ENCODE assay signal across 13 cellular contexts in genomic region chr13:27352698-27353097, GRCh38.
DNase-seq lines count a peak whose midpoint lies in the region; ATAC-seq and TF ChIP-seq lines count a peak whose summit lies in the region.
"Had no signal": no experiment of that assay in that cellular context is flagged by ENCODE, and none has a peak within 500 bp of the region (broad histone marks: within the 10 kb centered on the region; RNA-seq: fewer than 3 reads in every experiment).

No MANE protein-coding gene starts in this region.

- H3K4me3 Mint-ChIP-seq in HFFc6 (peak overlapping the region; percentile 76; the same call in 1 of the 2 replicates), neural crest cell (no peak overlapping the region), MCF 10A (ENCODE audit: unreplicated experiment) (no peak overlapping the region)
- H3K4me3 Mint-ChIP-seq in activated CD8-positive, alpha-beta T cell treated with anti-CD3 and anti-CD28 coated beads for 36 hours = no peak overlapping the region
- H3K4me3 Mint-ChIP-seq: activated CD4-positive, alpha-beta T cell treated with anti-CD3 and anti-CD28 coated beads, Interleukin-2, amount 10 ng/mL, durations not matched to agents 24 days and 14 days; activated naive CD4-positive, alpha-beta T cell treated with anti-CD3 and anti-CD28 coated beads, Interleukin-2, amount 10 ng/mL, durations not matched to agents 7 days and 5 days had no signal

- H3K27me3 Mint-ChIP-seq in HFFc6 (ENCODE audit: insufficient read depth) (peaks cover 16% of the 10 kb centered on the region), neural crest cell (ENCODE audit: low read depth) (peaks cover 20% of the 10 kb centered on the region), MCF 10A (ENCODE audit: insufficient read depth, unreplicated experiment) (peaks cover 11% of the 10 kb centered on the region)
- H3K27me3 Mint-ChIP-seq in activated CD8-positive, alpha-beta T cell treated with anti-CD3 and anti-CD28 coated beads for 36 hours = no peaks in the 10 kb centered on the region

- DNase-seq in DMS53 treated with DMSO at 0.1 percent for 48 hours (lab: John Stamatoyannopoulos, UW; ENCODE audit: unreplicated experiment) (peak; percentile 61), HFFc6 (no peak), neural crest cell (ENCODE audit: low read depth, low spot score) (no peak), NCI-H69 (lab: John Stamatoyannopoulos, UW) (no peak), NCI-H524 (lab: John Stamatoyannopoulos, UW) (no peak), MCF 10A (ENCODE audit: unreplicated experiment) (no peak)
- no peak for DNase-seq in activated CD8-positive, alpha-beta T cell treated with anti-CD3 and anti-CD28 coated beads for 36 hours
- DNase-seq: activated naive CD4-positive, alpha-beta T cell treated with anti-CD3 and anti-CD28 coated beads, Interleukin-2, amount 10 ng/mL, durations not matched to agents 7 days and 5 days; immature natural killer cell; NCI-H1092 treated with DMSO at 0.1 percent for 48 hours; NCI-H748 treated with DMSO at 0.1 percent for 48 hours had no signal

- CTCF ChIA-PET in activated CD8-positive, alpha-beta T cell treated with anti-CD3 and anti-CD28 coated beads for 36 hours (lab: Charles Lee) = interaction anchor here (0.9 to 4.4 kb wide), 7 partner anchors 9 to 478 kb away, joined by 3 to 24 read pairs (median 5); no protein-coding TSS in a partner anchor
- CTCF ChIA-PET in MCF 10A (lab: Yijun Ruan, JAX) = interaction anchor here (0.5 to 3.1 kb wide), 4 partner anchors 9 to 1329 kb away, joined by 3 to 19 read pairs (median 10); no protein-coding TSS in a partner anchor

- H3K4me1 Mint-ChIP-seq in HFFc6 (ENCODE audit: low read depth) = peaks cover 45% of the 10 kb centered on the region
- peaks cover 10% of the 10 kb centered on the region for H3K4me1 Mint-ChIP-seq in activated CD8-positive, alpha-beta T cell treated with anti-CD3 and anti-CD28 coated beads for 36 hours (ENCODE audit: low read depth)
- peaks cover 17% of the 10 kb centered on the region for H3K4me1 Mint-ChIP-seq in neural crest cell
- H3K4me1 Mint-ChIP-seq in MCF 10A (ENCODE audit: insufficient read depth, unreplicated experiment) = no peaks in the 10 kb centered on the region
- H3K4me1 Mint-ChIP-seq: immature natural killer cell had no signal

- no TSS peak for BruUV-seq in MCF 10A (replicated peaks; lab: Mats Ljungman, UMichigan)

- H3K9me3 Mint-ChIP-seq in HFFc6 = peaks cover 14% of the 10 kb centered on the region
- H3K9me3 Mint-ChIP-seq in activated CD8-positive, alpha-beta T cell treated with anti-CD3 and anti-CD28 coated beads for 36 hours = no peaks in the 10 kb centered on the region
- H3K9me3 Mint-ChIP-seq in neural crest cell = peaks cover 4% of the 10 kb centered on the region
- H3K9me3 Mint-ChIP-seq in MCF 10A (ENCODE audit: unreplicated experiment) = peaks cover 7% of the 10 kb centered on the region
- H3K9me3 Mint-ChIP-seq: immature natural killer cell had no signal

- H3K27ac Mint-ChIP-seq in HFFc6 = no peak overlapping the region
- no peak overlapping the region for H3K27ac Mint-ChIP-seq in activated CD8-positive, alpha-beta T cell treated with anti-CD3 and anti-CD28 coated beads for 36 hours
- H3K27ac Mint-ChIP-seq in neural crest cell (ENCODE audit: unreplicated experiment) = peak overlapping the region; percentile 4
- H3K27ac Mint-ChIP-seq in MCF 10A (ENCODE audit: low read depth, unreplicated experiment) = no peak overlapping the region
- H3K27ac Mint-ChIP-seq: activated CD4-positive, alpha-beta T cell treated with anti-CD3 and anti-CD28 coated beads, Interleukin-2, amount 10 ng/mL, durations not matched to agents 24 days and 14 days; activated naive CD4-positive, alpha-beta T cell treated with anti-CD3 and anti-CD28 coated beads, Interleukin-2, amount 10 ng/mL, durations not matched to agents 7 days and 5 days; immature natural killer cell had no signal

- intact Hi-C loops in activated CD8-positive, alpha-beta T cell treated with anti-CD3 and anti-CD28 coated beads for 36 hours (cut with micrococcal nuclease) = no loop called here
- intact Hi-C loops in MCF 10A (cut with micrococcal nuclease) = loop anchor here (10.0 kb wide), 1 partner anchor 148 kb away; no protein-coding TSS in a partner anchor

- peak; percentile 14 for ATAC-seq in activated CD8-positive, alpha-beta T cell treated with anti-CD3 and anti-CD28 coated beads for 36 hours
- ATAC-seq in GM18873 (IDR thresholded peaks at IDR 0.05; ENCODE audit: low FRiP score, unreplicated experiment) = no peak

- peaks cover 5% of the 10 kb centered on the region; the same call in 1 of the 2 replicates for H3K36me3 Mint-ChIP-seq in HFFc6 (ENCODE audit: low read depth)
- H3K36me3 Mint-ChIP-seq in activated CD8-positive, alpha-beta T cell treated with anti-CD3 and anti-CD28 coated beads for 36 hours (ENCODE audit: low read depth) = no peaks in the 10 kb centered on the region
- H3K36me3 Mint-ChIP-seq in neural crest cell (ENCODE audit: low read depth) = no peaks in the 10 kb centered on the region
- H3K36me3 Mint-ChIP-seq in MCF 10A (ENCODE audit: insufficient read depth, unreplicated experiment) = no peaks in the 10 kb centered on the region
- H3K36me3 Mint-ChIP-seq: activated naive CD4-positive, alpha-beta T cell treated with anti-CD3 and anti-CD28 coated beads, Interleukin-2, amount 10 ng/mL, durations not matched to agents 7 days and 5 days; immature natural killer cell had no signal

- POLR2A ChIA-PET in activated CD8-positive, alpha-beta T cell treated with anti-CD3 and anti-CD28 coated beads for 36 hours (lab: Charles Lee) = interaction anchor here (0.8 kb wide), 1 partner anchor 66 kb away, joined by 3 read pairs; no protein-coding TSS in a partner anchor
- POLR2A ChIA-PET in MCF 10A (lab: Yijun Ruan, JAX) = interaction anchor here (1.6 kb wide), 1 partner anchor 11 kb away, joined by 5 read pairs; no protein-coding TSS in a partner anchor

- TF ChIP-seq CTCF in HFFc6 (IDR thresholded peaks at IDR 0.05) (no peak), neural crest cell (conservative IDR thresholded peaks at IDR 0.05) (no peak), MCF 10A (IDR thresholded peaks at IDR 0.05; ENCODE audit: unreplicated experiment) (no peak)
- TF ChIP-seq CTCF in activated CD8-positive, alpha-beta T cell treated with anti-CD3 and anti-CD28 coated beads for 36 hours (IDR thresholded peaks at IDR 0.05) = no peak
